Comparison of ENCODE assay signal across 28 cellular contexts in the genomic region with DNA sequence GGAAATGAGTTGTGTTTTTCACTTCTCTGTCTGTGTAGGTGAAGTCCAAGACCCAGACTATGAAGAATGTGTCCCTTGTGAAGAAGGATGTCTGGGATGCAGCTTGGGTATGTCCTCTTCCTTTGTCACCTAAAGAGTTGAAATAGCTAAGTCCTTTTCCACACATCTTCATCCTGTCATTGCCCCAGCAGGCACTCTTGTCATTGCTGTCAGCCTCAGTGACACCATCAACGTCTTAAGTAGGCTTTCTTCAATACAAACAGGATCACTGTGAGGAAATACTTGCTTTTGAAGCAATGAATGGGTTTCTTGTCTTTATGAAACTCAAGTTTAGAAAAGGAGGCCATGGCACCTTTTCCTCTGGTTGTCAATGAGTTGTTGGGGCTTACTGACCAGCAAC.
"Had no signal": no experiment of that assay in that cellular context is flagged by ENCODE, and none has a peak within 500 bp of the region (broad histone marks: within the 10 kb centered on the region; RNA-seq: fewer than 3 reads in every experiment).

No MANE protein-coding gene starts in this region.

- H3K4me3 ChIP-seq: colonic mucosa, coronary artery, dorsolateral prefrontal cortex, esophagus muscularis mucosa, esophagus squamous epithelium, gastrocnemius medialis, gastroesophageal sphincter, heart left ventricle, heart right ventricle had no signal

- H3K27me3 ChIP-seq: colonic mucosa, esophagus muscularis mucosa, esophagus squamous epithelium, foreskin keratinocyte, gastrocnemius medialis, gastroesophageal sphincter, heart left ventricle had no signal

- ATAC-seq: effector memory CD8-positive, alpha-beta T cell; esophagus mucosa; foreskin keratinocyte; gastrocnemius medialis; gastroesophageal sphincter; heart left ventricle; heart right ventricle had no signal

- H3K27ac ChIP-seq: colonic mucosa, coronary artery, dorsolateral prefrontal cortex, epithelial cell of prostate, esophagus muscularis mucosa, esophagus squamous epithelium, foreskin keratinocyte, gastrocnemius medialis, gastroesophageal sphincter, heart left ventricle, heart right ventricle had no signal

- FAIRE-seq: colon, endometrium, endothelial cell of umbilical vein, frontal cortex had no signal

- H3K9me3 ChIP-seq: colonic mucosa, esophagus muscularis mucosa, esophagus squamous epithelium, gastrocnemius medialis, gastroesophageal sphincter, heart left ventricle, heart right ventricle had no signal

- H3K36me3 ChIP-seq: colonic mucosa, esophagus muscularis mucosa, esophagus squamous epithelium, gastrocnemius medialis, gastroesophageal sphincter, heart left ventricle, heart right ventricle had no signal

- DNase-seq: colonic mucosa; cortex of kidney; dermis blood vessel endothelial cell; dorsolateral prefrontal cortex; effector CD4-positive, alpha-beta T cell; effector CD8-positive, alpha-beta T cell; effector memory CD4-positive, alpha-beta T cell; effector memory CD8-positive, alpha-beta T cell; endodermal cell; erythroblast; esophagus squamous epithelium; foreskin fibroblast; foreskin keratinocyte; foreskin melanocyte; gastrocnemius medialis; glutamatergic neuron; head of caudate nucleus; heart left ventricle; heart right ventricle had no signal

- H3K4me1 ChIP-seq: colonic mucosa, esophagus muscularis mucosa, esophagus squamous epithelium, foreskin keratinocyte, gastrocnemius medialis, gastroesophageal sphincter had no signal
